In the genomic region with DNA sequence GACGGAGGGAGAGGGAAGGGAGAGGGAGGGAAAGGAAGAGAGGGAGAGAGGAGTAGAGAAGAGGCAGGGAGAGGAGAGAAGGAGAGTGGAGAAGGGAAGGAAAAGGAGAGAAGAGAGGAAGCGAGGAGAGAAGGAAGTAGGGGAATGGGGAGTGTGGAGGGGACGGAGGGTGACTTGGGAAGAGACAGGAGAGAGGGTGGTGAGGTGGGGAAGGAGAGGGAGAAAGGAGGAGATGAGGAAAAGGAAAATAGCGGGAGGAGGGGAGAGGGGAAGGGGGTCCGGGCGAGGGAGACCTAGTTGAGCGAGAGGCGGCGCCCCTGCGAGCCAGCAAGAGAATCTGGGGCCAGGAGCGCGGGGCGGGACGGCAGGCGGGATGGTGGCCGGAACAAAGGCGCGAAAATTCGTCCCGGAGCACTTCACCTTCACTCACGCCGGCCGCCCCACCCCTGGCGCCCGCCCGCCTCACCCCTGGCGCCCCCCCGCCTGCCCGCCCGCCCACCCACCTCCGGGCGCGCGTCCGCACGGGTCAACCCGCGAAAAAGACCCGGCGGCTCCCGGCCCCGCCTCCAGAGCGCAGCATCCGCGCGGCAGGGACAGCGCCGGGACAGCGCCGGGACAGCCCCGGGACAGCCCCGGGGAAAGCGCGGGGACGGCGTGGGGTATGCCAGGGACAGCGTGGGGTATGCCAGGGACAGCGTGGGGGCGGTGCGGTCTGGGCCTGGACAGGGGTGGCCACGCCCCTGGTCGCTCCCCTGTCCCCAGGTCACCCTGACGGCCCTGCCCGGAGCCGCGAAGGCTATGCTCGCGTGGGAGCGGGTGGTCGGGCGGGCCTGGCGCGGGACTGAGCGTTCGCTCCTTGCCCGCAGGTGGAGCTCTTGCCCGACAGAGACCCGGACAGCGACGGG, we compare ENCODE assay signal across 10 cellular contexts. TPM values are rescaled to one million over a fixed set of nuclear protein-coding genes. Genes with fewer than 3 reads are reported as not detected.
DNase-seq lines count a peak whose midpoint lies in the region; ATAC-seq, FAIRE-seq and TF ChIP-seq lines count a peak whose summit lies in the region.
"Had no signal": no experiment of that assay in that cellular context is flagged by ENCODE, and none has a peak within 500 bp of the region (broad histone marks: within the 10 kb centered on the region; RNA-seq: fewer than 3 reads in every experiment).

No MANE protein-coding gene starts in this region.

- no peaks in the 10 kb centered on the region for H3K4me1 ChIP-seq in KMS-11 (ENCODE audit: low read depth, poor library complexity, severe bottlenecking)

- H3K27me3 ChIP-seq in KMS-11 (ENCODE audit: insufficient read depth, low read depth) (peaks cover 3% of the 10 kb centered on the region; the same call in 1 of the 2 replicates), bronchial epithelial cell (ENCODE audit: control insufficient read depth, insufficient read depth, low read length) (peaks cover 32% of the 10 kb centered on the region)

- H3K27ac ChIP-seq in KMS-11: no peak overlapping the region

- peaks cover 83% of the 10 kb centered on the region for H3K27me3 Mint-ChIP-seq in neural crest cell (ENCODE audit: low read depth)

- no peaks in the 10 kb centered on the region for H3K9me3 Mint-ChIP-seq in neural crest cell

- H3K4me3 Mint-ChIP-seq in neural crest cell: peak overlapping the region; percentile 59

- no peaks in the 10 kb centered on the region for H3K79me2 ChIP-seq in KMS-11 (ENCODE audit: insufficient read depth, low read depth)

- TF ChIP-seq CTCF in KMS-11 (conservative IDR thresholded peaks at IDR 0.05; ENCODE audit: low read depth, low read length) (peak; percentile 46), bronchial epithelial cell (IDR thresholded peaks at IDR 0.05; ENCODE audit: insufficient read depth, low read length, severe bottlenecking) (peak; percentile 29), neural crest cell (conservative IDR thresholded peaks at IDR 0.05) (peak; percentile 60)

- H4K20me1 ChIP-seq in KMS-11 (ENCODE audit: insufficient read depth): no peaks in the 10 kb centered on the region

- H3K36me3 Mint-ChIP-seq in neural crest cell (ENCODE audit: low read depth): no peaks in the 10 kb centered on the region

- no peak for FAIRE-seq in bronchial epithelial cell (lab: Jason Lieb, UNC)

- H3K4me3 ChIP-seq in KMS-11 (IDR thresholded peaks at IDR 0.05; ENCODE audit: insufficient read depth, low read depth, low read length) (no peak overlapping the region), bronchial epithelial cell (ENCODE audit: low read depth, low read length) (no peak overlapping the region)

- peak overlapping the region; percentile 56 for H2AFZ ChIP-seq in KMS-11 (ENCODE audit: low read depth)

- H3K27ac Mint-ChIP-seq in neural crest cell (ENCODE audit: unreplicated experiment): no peak overlapping the region

- H3K36me3 ChIP-seq in KMS-11 (ENCODE audit: insufficient read depth) (no peaks in the 10 kb centered on the region), bronchial epithelial cell (ENCODE audit: control insufficient read depth, insufficient read depth, low read length) (no peaks in the 10 kb centered on the region)

- peaks cover 25% of the 10 kb centered on the region for H3K4me1 Mint-ChIP-seq in neural crest cell

- H3K9ac ChIP-seq in KMS-11: no peak overlapping the region

- H3K4me2 ChIP-seq in KMS-11: peak overlapping the region; percentile 44

- DNase-seq in DMS114 treated with DMSO at 0.1 percent for 48 hours (lab: John Stamatoyannopoulos, UW; ENCODE audit: unreplicated experiment) (peak; percentile 25), bronchial epithelial cell (ENCODE audit: low read depth) (no peak), neural crest cell (ENCODE audit: low read depth, low spot score) (peak; percentile 54), cerebellum (ENCODE audit: low spot score) (no peak)
- DNase-seq: NCI-H187 treated with DMSO at 0.1 percent for 48 hours had no signal

- ATAC-seq in GM21825 (IDR thresholded peaks at IDR 0.05; ENCODE audit: unreplicated experiment) (no peak), GM18907 (IDR thresholded peaks at IDR 0.05; ENCODE audit: unreplicated experiment) (no peak), GM18502 (IDR thresholded peaks at IDR 0.05; ENCODE audit: poor library complexity, unreplicated experiment) (no peak)

RNA-seq across cellular contexts. Expression of gene VSTM2A, which starts 4.2 kb away (rescaled TPM):
- total RNA-seq in bronchial epithelial cell (not detected in 2 replicates), neural crest cell (0.79 and 1.0 TPM in 2 replicates), cerebellum (78.1 TPM)
- total RNA-seq: pulmonary artery endothelial cell had no signal

Comparison
In these comparisons a context has a peak if more than half of its experiments do, and no peak if none do; other contexts are left out.
1. DNase-seq: peak in DMS114 treated with DMSO at 0.1 percent for 48 hours (single experiment) and neural crest cell (single experiment); none in bronchial epithelial cell (single experiment) and cerebellum (single experiment).
2. RNA of gene VSTM2A, which starts 4.2 kb away (total RNA-seq): 78.1 TPM in cerebellum (single experiment); 0.79 to 1.0 TPM in neural crest cell and not detected in bronchial epithelial cell; every median in the first group is over 10 times any median in the second.
3. Peak in every context shown above with its lines, with median percentiles within 50 percentile points of each other: CTCF ChIP-seq.